8 cellular contexts compared by ENCODE assay signal in genomic region chr13:32669030-32669646, GRCh38.
A peak's percentile ranks its signal among the peaks of the same experiment; 100 is the strongest.
DNase-seq lines count a peak whose midpoint lies in the region; ATAC-seq, FAIRE-seq and TF ChIP-seq lines count a peak whose summit lies in the region.

No MANE protein-coding gene starts in this region.

- H3K27ac Mint-ChIP-seq in WTC11 = no peak overlapping the region

- no peak for TF ChIP-seq EP300 in transverse colon (IDR thresholded peaks at IDR 0.05; ENCODE audit: low read depth)

- H3K27ac ChIP-seq in iPS DF 6.9 (ENCODE audit: low read length) (no peak overlapping the region), transverse colon (no peak overlapping the region)

- POLR2A ChIA-PET in WTC11 (lab: Charles Lee) = interaction anchor here (0.6 kb wide), 1 partner anchor 138 kb away, joined by 6 read pairs; no protein-coding TSS in a partner anchor

- H3K27me3 ChIP-seq in iPS DF 6.9 (ENCODE audit: control insufficient read depth, insufficient read depth, low read length) = no peaks in the 10 kb centered on the region
- no peaks in the 10 kb centered on the region for H3K27me3 ChIP-seq in transverse colon

- H3K27me3 Mint-ChIP-seq in WTC11 (ENCODE audit: low read depth) = no peaks in the 10 kb centered on the region

- FAIRE-seq in H54 (lab: Jason Lieb, UNC) = no peak

- H3K36me3 ChIP-seq in iPS DF 6.9 (ENCODE audit: control insufficient read depth, insufficient read depth, low read length) (no peaks in the 10 kb centered on the region), transverse colon (no peaks in the 10 kb centered on the region)

- H3K4me1 Mint-ChIP-seq in WTC11 = no peaks in the 10 kb centered on the region

- TF ChIP-seq CTCF in GM12872 (IDR thresholded peaks at IDR 0.05; ENCODE audit: insufficient read depth, low read depth, low read length) = peak; percentile 66
- peak; percentile 31; the same call in 1 of the 2 replicates for TF ChIP-seq CTCF in WTC11 (IDR thresholded peaks at IDR 0.05)
- peak; percentile 57 to 67 (median 62) for TF ChIP-seq CTCF in transverse colon (IDR thresholded peaks at IDR 0.05)

- no peak overlapping the region for H3K4me3 Mint-ChIP-seq in WTC11

- in situ Hi-C loops in transverse colon (cut with MboI; ENCODE audit: low pct_ligation_motif_present in 1 of 4, low pct_unique_long_range_greater_than_20kb in 1 of 4, low sequenced_read_pairs in 3 of 4) = no loop called here

- intact Hi-C loops in transverse colon (cut with DNase I; ENCODE audit: low total_unique reads) = no loop called here

- ATAC-seq in WTC11 (no peak; the same call in 1 of the 2 replicates), GM19035 (IDR thresholded peaks at IDR 0.05; ENCODE audit: unreplicated experiment) (no peak)

- H3K4me3 ChIP-seq in iPS DF 6.9 (ENCODE audit: low read length) (no peak overlapping the region), transverse colon (no peak overlapping the region)

- H3K4me1 ChIP-seq in iPS DF 6.9 (ENCODE audit: control insufficient read depth, insufficient read depth, low read length) (no peaks in the 10 kb centered on the region), transverse colon (peaks cover 0 to 6% (median 2%) of the 10 kb centered on the region in 4 donors)

- peak; percentile 12 for DNase-seq in AG08396 (ENCODE audit: low spot score)
- peak; percentile 4 for DNase-seq in NCI-H2029 (lab: John Stamatoyannopoulos, UW)
- no peak for DNase-seq in WTC11 (ENCODE audit: low spot score)
- peak; percentile 11 for DNase-seq in iPS DF 6.9 (ENCODE audit: low read depth, low spot score)
- DNase-seq in transverse colon = no peak
- DNase-seq in H54 (ENCODE audit: insufficient read length, low spot score) = no peak

- WGBS in iPS DF 6.9 (ENCODE audit: insufficient coverage, insufficient read length) = 100% methylated on average over 1 of the region's 3 CpGs
- 81 to 84% methylated on average over 3 of the region's 3 CpGs for WGBS in transverse colon (ENCODE audit: low coverage in 1 of 2), 2 donors

- no peaks in the 10 kb centered on the region for H3K9me3 ChIP-seq in iPS DF 6.9 (ENCODE audit: control insufficient read depth, insufficient read depth, low read length)
- H3K9me3 ChIP-seq in transverse colon = no peaks in the 10 kb centered on the region

- CTCF ChIA-PET in WTC11 (lab: Charles Lee) = interaction anchor here (0.6 to 3.1 kb wide), 36 partner anchors 8 to 1468 kb away, joined by 3 to 18 read pairs (median 4); partner anchors contain the start of gene PDS5B

- H3K9me3 Mint-ChIP-seq in WTC11 = no peaks in the 10 kb centered on the region

- H3K36me3 Mint-ChIP-seq in WTC11 = peaks cover 14% of the 10 kb centered on the region

- TF ChIP-seq POLR2A in transverse colon (IDR thresholded peaks at IDR 0.05) = no peak
- no peak for TF ChIP-seq POLR2A in H54 (IDR thresholded peaks at IDR 0.05; ENCODE audit: low read depth, low read length)

TF ChIP-seq in WTC11, 78 proteins besides CTCF, POLR2A, EP300 and RAD21 (continues in another document):
- TF ChIP-seq GABPB1 (CRISPR knock-in tag; IDR thresholded peaks at IDR 0.05) (no peak), ERG (CRISPR knock-in tag; IDR thresholded peaks at IDR 0.05) (no peak), E2F4 (CRISPR knock-in tag; IDR thresholded peaks at IDR 0.05; ENCODE audit: borderline replicate concordance, low read depth) (no peak), IRF1 (CRISPR knock-in tag; IDR thresholded peaks at IDR 0.05) (no peak), CDX4 (CRISPR knock-in tag; IDR thresholded peaks at IDR 0.05; ENCODE audit: borderline replicate concordance) (no peak), AFF4 (CRISPR knock-in tag; IDR thresholded peaks at IDR 0.05; ENCODE audit: borderline replicate concordance) (no peak), NFYB (CRISPR knock-in tag; conservative IDR thresholded peaks at IDR 0.05; ENCODE audit: low read depth) (no peak), HMGA2 (CRISPR knock-in tag; IDR thresholded peaks at IDR 0.05) (no peak), MXD4 (CRISPR knock-in tag; IDR thresholded peaks at IDR 0.05; ENCODE audit: borderline replicate concordance) (no peak), PRRX2 (CRISPR knock-in tag; IDR thresholded peaks at IDR 0.05) (no peak), SMAD4 (CRISPR knock-in tag; IDR thresholded peaks at IDR 0.05) (no peak), ZNF425 (CRISPR knock-in tag; conservative IDR thresholded peaks at IDR 0.05) (no peak), ZNF671 (CRISPR knock-in tag; IDR thresholded peaks at IDR 0.05) (no peak), ZMAT4 (CRISPR knock-in tag; IDR thresholded peaks at IDR 0.05) (no peak)

Comparison
In these comparisons a context has a peak if more than half of its experiments do, and no peak if none do; other contexts are left out.
1. DNase-seq: peak in AG08396 (single experiment), NCI-H2029 (single experiment) and iPS DF 6.9 (single experiment); none in WTC11 (single experiment), transverse colon (single experiment) and H54 (single experiment).
2. Peak in every context shown above with its lines, with median percentiles within 50 percentile points of each other: CTCF ChIP-seq.